ENCODE assay signal across 17 cellular contexts in genomic region chr7:77362905-77363304, GRCh38. TPM values are rescaled to one million over a fixed set of nuclear protein-coding genes. Genes with fewer than 3 reads are reported as not detected.
A peak's percentile ranks its signal among the peaks of the same experiment; 100 is the strongest.
DNase-seq lines count a peak whose midpoint lies in the region; ATAC-seq, FAIRE-seq and TF ChIP-seq lines count a peak whose summit lies in the region.
"Had no signal": no experiment of that assay in that cellular context is flagged by ENCODE, and none has a peak within 500 bp of the region (broad histone marks: within the 10 kb centered on the region; RNA-seq: fewer than 3 reads in every experiment).

No MANE protein-coding gene starts in this region.

- no peak for TF ChIP-seq POLR2A in K562 (conservative IDR thresholded peaks at IDR 0.05)

- H3K9me3 Mint-ChIP-seq in memory B cell: peaks cover 2% of the 10 kb centered on the region
- H3K9me3 Mint-ChIP-seq: GM23338 had no signal

- H4K20me1 ChIP-seq in K562 (replicated peaks; ENCODE audit: control insufficient read depth, insufficient read depth, low read length) (0 out of 2 replicates have a peak, but pooled peaks cover 4% of the 10 kb centered on the region), osteoblast (ENCODE audit: insufficient read depth, low read length) (no peaks in the 10 kb centered on the region)

- no peak overlapping the region for H3K9ac ChIP-seq in K562 (ENCODE audit: insufficient read depth in 1 of 2, low read depth in 2 of 2, low read length in 2 of 2)

- intact Hi-C loops in K562 (cut with micrococcal nuclease): no loop called here

- CTCF ChIA-PET in K562 (lab: Yijun Ruan, JAX; ENCODE audit: low intra/inter-chr PET ratio): no interaction called here

- no TSS peak for BruUV-seq in K562 (replicated peaks; lab: Mats Ljungman, UMichigan)

- TF ChIP-seq CTCF in K562 (IDR thresholded peaks at IDR 0.05 in 2 of 3, conservative IDR thresholded peaks at IDR 0.05 in 1 of 3; ENCODE audit: insufficient read depth in 2 of 3, low read depth in 1 of 3, low read length in 3 of 3): no peak
- no peak for TF ChIP-seq CTCF in osteoblast (IDR thresholded peaks at IDR 0.05; ENCODE audit: extremely low read depth, low read depth, low read length)

- no peaks in the 10 kb centered on the region for H3K27me3 Mint-ChIP-seq in memory B cell

- H3K4me3 Mint-ChIP-seq in memory B cell: no peak overlapping the region
- H3K4me3 Mint-ChIP-seq: CD14-positive monocyte; CD8-positive, alpha-beta T cell; GM23338 had no signal

- no peaks in the 10 kb centered on the region for H3K9me3 ChIP-seq in K562 (replicated peaks; ENCODE audit: control insufficient read depth, insufficient read depth, low read depth, low read length)
- no peaks in the 10 kb centered on the region for H3K9me3 ChIP-seq in osteoblast (ENCODE audit: low read depth, low read length)

- ATAC-seq in K562: no peak
- no peak for ATAC-seq in memory B cell (ENCODE audit: low read depth)
- no peak for ATAC-seq in GM18868 (IDR thresholded peaks at IDR 0.05; ENCODE audit: unreplicated experiment)
- ATAC-seq: CD8-positive, alpha-beta T cell; GM12878; GM23338 had no signal

- peaks cover 0 to 4% of the 10 kb centered on the region in 2 experiments; a peak in 3 of 5 replicates for H3K4me1 ChIP-seq in K562 (replicated peaks in 1 of 2; ENCODE audit: control insufficient read depth in 2 of 2, insufficient read depth in 2 of 2, low read length in 2 of 2)
- no peaks in the 10 kb centered on the region for H3K4me1 ChIP-seq in osteoblast (ENCODE audit: insufficient read depth, low read length)

- H3K4me3 ChIP-seq in K562 (no peak overlapping the region), osteoblast (ENCODE audit: insufficient read depth, low read length) (no peak overlapping the region)
- H3K4me3 ChIP-seq: GM12878, GM23338 had no signal

- H3K4me1 Mint-ChIP-seq in memory B cell: peaks cover 6% of the 10 kb centered on the region
- H3K4me1 Mint-ChIP-seq: CD14-positive monocyte, GM23338 had no signal

- peak overlapping the region; percentile 24 for H3K27ac Mint-ChIP-seq in memory B cell
- H3K27ac Mint-ChIP-seq: CD14-positive monocyte; CD8-positive, alpha-beta T cell; GM23338 had no signal

- H3K79me2 ChIP-seq in K562 (ENCODE audit: control insufficient read depth, insufficient read depth, low read length) (no peaks in the 10 kb centered on the region), osteoblast (ENCODE audit: insufficient read depth, low read length) (no peaks in the 10 kb centered on the region)

- H2AFZ ChIP-seq in K562 (ENCODE audit: low read depth, low read length) (no peak overlapping the region), osteoblast (ENCODE audit: low read length) (no peak overlapping the region)
- H2AFZ ChIP-seq: GM23338 had no signal

- DNase-seq in CMK (ENCODE audit: low read depth) (peak; percentile 20), NCI-H69 (lab: John Stamatoyannopoulos, UW) (peak; percentile 48), K562 (ENCODE audit: extremely low read depth in 1 of 4, low spot score in 3 of 4) (peak in 1 of 4 experiments; percentile 4), memory B cell (ENCODE audit: low spot score in 2 of 2) (no peak), osteoblast (ENCODE audit: insufficient read length, low spot score, missing footprints) (no peak), putamen (ENCODE audit: low spot score) (no peak)
- DNase-seq: Caco-2; CD8-positive, alpha-beta T cell; H7; KBM-7 had no signal

- 0% methylated on average over 1 of the region's 1 CpG for WGBS in K562 (ENCODE audit: insufficient coverage, low coverage, missing lambda C conversion rate)

- POLR2A ChIA-PET in K562 (lab: Yijun Ruan, JAX): no interaction called here

- TF ChIP-seq EP300 in K562 (IDR thresholded peaks at IDR 0.05; ENCODE audit: low read length): no peak

- H3K27me3 ChIP-seq in K562 (ENCODE audit: control insufficient read depth in 2 of 2, insufficient read depth in 2 of 2, low read length in 2 of 2): no peaks in the 10 kb centered on the region; a peak in 1 of 5 replicates
- H3K27me3 ChIP-seq in osteoblast (ENCODE audit: insufficient read depth, low read length): no peaks in the 10 kb centered on the region

- H3K36me3 Mint-ChIP-seq in memory B cell: peaks cover 30% of the 10 kb centered on the region

- no peaks in the 10 kb centered on the region for H3K9me1 ChIP-seq in K562 (ENCODE audit: control insufficient read depth, insufficient read depth, low read length)

- no peak for FAIRE-seq in K562 (lab: Jason Lieb, UNC)
- FAIRE-seq: A204.1, GM12878, GM18507, HTR-8/SVneo had no signal

- in situ Hi-C loops in K562 (cut with MboI): no loop called here

- no peaks in the 10 kb centered on the region for H3K36me3 ChIP-seq in K562 (ENCODE audit: control insufficient read depth, insufficient read depth, low read length)
- no peaks in the 10 kb centered on the region for H3K36me3 ChIP-seq in osteoblast (ENCODE audit: insufficient read depth, low read length)

- H3K4me2 ChIP-seq in K562 (ENCODE audit: insufficient read depth, low read length): peak overlapping the region; percentile 10; the same call in 1 of the 2 replicates
- H3K4me2 ChIP-seq in osteoblast (ENCODE audit: insufficient read depth, low read length): no peak overlapping the region
- H3K4me2 ChIP-seq: GM23338 had no signal

- no peak overlapping the region for H3K27ac ChIP-seq in K562 (ENCODE audit: extremely low read depth, low read depth, low read length)
- no peak overlapping the region for H3K27ac ChIP-seq in osteoblast (ENCODE audit: low read depth, low read length)

- TF ChIP-seq RAD21 in K562 (CRISPR knock-in tag; conservative IDR thresholded peaks at IDR 0.05 in 1 of 2, IDR thresholded peaks at IDR 0.05 in 1 of 2): no peak

TF ChIP-seq in K562, 482 proteins besides CTCF, POLR2A, EP300 and RAD21 (continues in another document):
- no peak for TF ChIP-seq ZBED1 (IDR thresholded peaks at IDR 0.05)
- peak; percentile 71 for TF ChIP-seq CBFA2T3 (IDR thresholded peaks at IDR 0.05)
- TF ChIP-seq POLR2B (IDR thresholded peaks at IDR 0.05; ENCODE audit: low read depth, partially characterized antibody): no peak
- no peak for TF ChIP-seq ZNF592 (IDR thresholded peaks at IDR 0.05)
- TF ChIP-seq TEAD4 (IDR thresholded peaks at IDR 0.05; ENCODE audit: low read length): peak; percentile 76
- no peak for TF ChIP-seq TEAD4 (CRISPR knock-in tag; IDR thresholded peaks at IDR 0.05; ENCODE audit: borderline replicate concordance)
- TF ChIP-seq TCF3 (CRISPR knock-in tag; IDR thresholded peaks at IDR 0.05): peak; percentile 36; the same call in 1 of the 2 replicates
- TF ChIP-seq HMBOX1 (IDR thresholded peaks at IDR 0.05): peak; percentile 57; the same call in 1 of the 2 replicates
- TF ChIP-seq TAL1 (IDR thresholded peaks at IDR 0.05): peak; percentile 65

RNA-seq across cellular contexts. Expression of gene GSAP, which starts 53.2 kb away (rescaled TPM):
- total RNA-seq in K562 (2011; cell fraction: chromatin; rRNA removed; ENCODE audit: low replicate concordance): not detected in 2 replicates
- total RNA-seq in K562 (2011; cell fraction: nucleolus; rRNA removed): not detected in 2 replicates
- total RNA-seq in K562 (2011; cell fraction: nucleoplasm; rRNA removed): not detected in 2 replicates
- total RNA-seq in K562 (2014; rRNA removed) (not detected in 2 replicates), K562 (2014; rRNA removed; fragmentation: Illumina TruSeq; extraction: Trizol) (not detected in 2 replicates), K562 (2015; rRNA removed; fragmentation: Illumina TruSeq; extraction: Trizol) (not detected in 2 replicates), K562 (2021) (0.13 TPM in 1 of 2 replicates, not detected in the other), osteoblast (10.6 and 13.0 TPM in 2 replicates)
- polyA plus RNA-seq in K562 (2011; rRNA removed) (not detected in 2 replicates), K562 (2014; fragmentation: Illumina TruSeq; extraction: Trizol) (not detected in 2 replicates), K562 (2014; fragmentation: Nextera tagmentation; extraction: Ambion mirVana) (not detected), K562 (2014; rRNA removed) (not detected in 2 replicates)
- not detected in 2 replicates for polyA plus RNA-seq in K562 (2011; cell fraction: cytosol; rRNA removed)
- polyA plus RNA-seq in K562 (2011; cell fraction: nucleus; rRNA removed): not detected in 2 replicates
- not detected in 2 replicates for polyA plus RNA-seq in K562 (2012)
- not detected in 2 replicates for polyA minus RNA-seq in K562 (2011; rRNA and poly(A)+ RNA removed)
- polyA minus RNA-seq in K562 (2011; cell fraction: cytosol; rRNA and poly(A)+ RNA removed): not detected in 2 replicates
- polyA minus RNA-seq in K562 (2011; cell fraction: nucleus; rRNA and poly(A)+ RNA removed): not detected in 2 replicates

Comparison
In these comparisons a context has a peak if more than half of its experiments do, and no peak if none do; other contexts are left out.
1. DNase-seq: peak in CMK (single experiment) and NCI-H69 (single experiment); none in memory B cell (0 of 2), osteoblast (single experiment) and putamen (single experiment).
2. RNA of gene GSAP, which starts 53.2 kb away (total RNA-seq): 10.6 to 13.0 TPM in osteoblast; 0.13 TPM in K562; every median in the first group is over 10 times any median in the second.